In the genomic region with DNA sequence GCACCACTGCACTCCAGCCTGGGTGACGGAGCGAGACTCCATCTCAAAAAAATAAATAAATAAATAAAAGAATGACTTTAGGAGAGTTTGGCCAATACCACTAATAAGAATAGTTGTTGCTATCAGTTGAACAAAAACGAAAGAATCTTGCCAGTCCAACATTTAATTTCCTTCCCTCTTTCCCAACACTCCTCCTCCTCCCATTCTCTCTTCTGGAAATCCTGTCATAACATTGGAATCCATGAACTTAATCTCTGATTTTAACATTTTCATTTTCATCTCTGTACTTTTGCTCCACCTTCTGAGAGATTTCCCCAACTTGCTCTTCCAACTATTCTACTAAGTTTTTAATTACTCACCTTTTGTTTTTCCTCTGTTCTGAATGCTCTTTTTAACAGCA, we compare ENCODE assay signal across 20 cellular contexts.
"Had no signal": no experiment of that assay in that cellular context is flagged by ENCODE, and none has a peak within 500 bp of the region (broad histone marks: within the 10 kb centered on the region; RNA-seq: fewer than 3 reads in every experiment).

No MANE protein-coding gene starts in this region.

- H3K4me1 Mint-ChIP-seq: activated naive CD8-positive, alpha-beta T cell treated with anti-CD3 and anti-CD28 coated beads, Interleukin-2, amount 10 ng/mL, durations not matched to agents 7 days and 5 days had no signal

- H3K36me3 Mint-ChIP-seq: activated naive CD8-positive, alpha-beta T cell treated with anti-CD3 and anti-CD28 coated beads, Interleukin-2, amount 10 ng/mL, durations not matched to agents 7 days and 5 days; mesothelial cell of epicardium had no signal

- H3K27ac Mint-ChIP-seq: activated naive CD8-positive, alpha-beta T cell treated with anti-CD3 and anti-CD28 coated beads, Interleukin-2, amount 10 ng/mL, durations not matched to agents 7 days and 5 days; dendritic cell treated with granulocyte-macrophage colony-stimulating factor and Interleukin-4, amounts not matched to agents 40 ng/mL and 50 ng/mL, for 4 days; mesothelial cell of epicardium; stimulated activated naive CD8-positive, alpha-beta T cell treated with anti-CD3 and anti-CD28 coated beads, Interleukin-15, Interleukin-2, amounts not matched to agents 100 ng/mL and 50 ng/mL, for 24 hours had no signal

- H3K4me3 ChIP-seq: breast epithelium, esophagus squamous epithelium, gastrocnemius medialis, left lung, prostate gland, right atrium auricular region, suprapubic skin, transverse colon, vagina had no signal

- DNase-seq: activated CD4-positive, alpha-beta T cell treated with anti-CD3 and anti-CD28 coated beads, Interleukin-2, amount 50 U/mL, for 48 hours; activated naive CD8-positive, alpha-beta T cell treated with anti-CD3 and anti-CD28 coated beads, Interleukin-2, amount 10 ng/mL, durations not matched to agents 7 days and 5 days; aorta; cerebellar nuclear complex; effector CD8-positive, alpha-beta T cell; esophagus squamous epithelium; gastrocnemius medialis; head of caudate nucleus; left lung; occipital lobe; T-helper 2 cell; transverse colon had no signal

- H3K27me3 Mint-ChIP-seq: activated naive CD8-positive, alpha-beta T cell treated with anti-CD3 and anti-CD28 coated beads, Interleukin-2, amount 10 ng/mL, durations not matched to agents 7 days and 5 days; dendritic cell treated with granulocyte-macrophage colony-stimulating factor and Interleukin-4, amounts not matched to agents 40 ng/mL and 50 ng/mL, for 4 days; stimulated activated naive CD8-positive, alpha-beta T cell treated with anti-CD3 and anti-CD28 coated beads, Interleukin-15, Interleukin-2, amounts not matched to agents 100 ng/mL and 50 ng/mL, for 24 hours had no signal

- H3K9me3 Mint-ChIP-seq: activated naive CD8-positive, alpha-beta T cell treated with anti-CD3 and anti-CD28 coated beads, Interleukin-2, amount 10 ng/mL, durations not matched to agents 7 days and 5 days; dendritic cell treated with granulocyte-macrophage colony-stimulating factor and Interleukin-4, amounts not matched to agents 40 ng/mL and 50 ng/mL, for 4 days; mesothelial cell of epicardium; stimulated activated naive CD8-positive, alpha-beta T cell treated with anti-CD3 and anti-CD28 coated beads, Interleukin-15, Interleukin-2, amounts not matched to agents 100 ng/mL and 50 ng/mL, for 24 hours had no signal

- H3K4me3 Mint-ChIP-seq: activated naive CD8-positive, alpha-beta T cell treated with anti-CD3 and anti-CD28 coated beads, Interleukin-2, amount 10 ng/mL, durations not matched to agents 7 days and 5 days; dendritic cell treated with granulocyte-macrophage colony-stimulating factor and Interleukin-4, amounts not matched to agents 40 ng/mL and 50 ng/mL, for 4 days; mesothelial cell of epicardium; stimulated activated naive CD8-positive, alpha-beta T cell treated with anti-CD3 and anti-CD28 coated beads, Interleukin-15, Interleukin-2, amounts not matched to agents 100 ng/mL and 50 ng/mL, for 24 hours had no signal
